15 cellular contexts compared by ENCODE assay signal in genomic region chr15:52337961-52338535, GRCh38. TPM values are rescaled to one million over a fixed set of nuclear protein-coding genes. Genes with fewer than 3 reads are reported as not detected.
DNase-seq lines count a peak whose midpoint lies in the region; ATAC-seq and TF ChIP-seq lines count a peak whose summit lies in the region.
"Had no signal": no experiment of that assay in that cellular context is flagged by ENCODE, and none has a peak within 500 bp of the region (broad histone marks: within the 10 kb centered on the region; RNA-seq: fewer than 3 reads in every experiment).

No MANE protein-coding gene starts in this region.

- H4K8ac ChIP-seq in mesendoderm (ENCODE audit: low read depth, low read length) = no peak overlapping the region

- H3K27ac ChIP-seq in KMS-11 (peak overlapping the region; percentile 51; the same call in 1 of the 2 replicates), mesendoderm (ENCODE audit: low read depth, low read length) (no peak overlapping the region), OCI-LY7 (ENCODE audit: low read depth, low read length, poor library complexity, severe bottlenecking) (no peak overlapping the region)
- H3K27ac ChIP-seq: C4-2B, gastroesophageal sphincter, VCaP had no signal

- DNase-seq in Daoy (ENCODE audit: low read depth) (peak; percentile 70), amniotic epithelial cell (ENCODE audit: low read depth) (peak; percentile 65), mesendoderm (peak; percentile 82), islet precursor cell (no peak), OCI-LY7 (ENCODE audit: low spot score) (no peak)
- DNase-seq: activated naive CD4-positive, alpha-beta T cell; immature natural killer cell; NCI-H187 treated with DMSO at 0.1 percent for 48 hours had no signal

- H2BK15ac ChIP-seq in mesendoderm (replicated peaks; ENCODE audit: low read depth) = no peak overlapping the region

- H3K18ac ChIP-seq in mesendoderm (ENCODE audit: low read length) = peak overlapping the region; percentile 10

- no CpG with 5 or more reads among the region's 3 CpGs for WGBS in mesendoderm (ENCODE audit: extremely low coverage, insufficient coverage, low lambda C conversion rate)

- BruUV-seq in OCI-LY7 (replicated peaks; lab: Mats Ljungman, UMichigan) = no TSS peak

- CTCF ChIA-PET in OCI-LY7 (lab: Charles Lee; ENCODE audit: unreplicated experiment) = no interaction called here

- intact Hi-C loops in OCI-LY7 (cut with micrococcal nuclease; ENCODE audit: unreplicated experiment) = no loop called here

- no peak overlapping the region for H3K9ac ChIP-seq in KMS-11
- no peak overlapping the region for H3K9ac ChIP-seq in mesendoderm (ENCODE audit: low read length)
- H3K9ac ChIP-seq: parathyroid adenoma had no signal

- no peaks in the 10 kb centered on the region for H3K36me3 ChIP-seq in KMS-11 (ENCODE audit: insufficient read depth)
- no peaks in the 10 kb centered on the region for H3K36me3 ChIP-seq in mesendoderm (ENCODE audit: control insufficient read depth, insufficient read depth, low read length)
- peaks cover 20% of the 10 kb centered on the region for H3K36me3 ChIP-seq in OCI-LY7 (ENCODE audit: insufficient read depth, low read length)

- H3K79me1 ChIP-seq in mesendoderm (ENCODE audit: low read length) = no peaks in the 10 kb centered on the region

- no peaks in the 10 kb centered on the region for H3K9me3 ChIP-seq in OCI-LY7 (ENCODE audit: low read length)
- H3K9me3 ChIP-seq: gastroesophageal sphincter had no signal

- H4K20me1 ChIP-seq in KMS-11 (ENCODE audit: insufficient read depth) (no peaks in the 10 kb centered on the region), OCI-LY7 (ENCODE audit: insufficient read depth, low read length) (no peaks in the 10 kb centered on the region)

- no peak overlapping the region for H3K4ac ChIP-seq in mesendoderm (ENCODE audit: low read depth, low read length)

- no peak overlapping the region for H3K4me3 ChIP-seq in KMS-11 (IDR thresholded peaks at IDR 0.05; ENCODE audit: insufficient read depth, low read depth, low read length)
- no peak overlapping the region for H3K4me3 ChIP-seq in mesendoderm (ENCODE audit: low read length)
- H3K4me3 ChIP-seq in OCI-LY7 (ENCODE audit: low read depth, low read length, poor library complexity, severe bottlenecking) = no peak overlapping the region
- H3K4me3 ChIP-seq: gastroesophageal sphincter, GM12878 had no signal

- H3K23ac ChIP-seq in mesendoderm (ENCODE audit: low read length) = no peak overlapping the region

- POLR2A ChIA-PET in OCI-LY7 (lab: Charles Lee) = no interaction called here

- H2AK5ac ChIP-seq in mesendoderm (ENCODE audit: low read length) = no peak overlapping the region

- no peak overlapping the region for H3K56ac ChIP-seq in mesendoderm (ENCODE audit: low read length)

- H3K9me2 ChIP-seq in OCI-LY7 (ENCODE audit: insufficient read depth, low read length) = no peaks in the 10 kb centered on the region

- H4K5ac ChIP-seq in mesendoderm (ENCODE audit: low read length) = no peak overlapping the region

- TF ChIP-seq CTCF in KMS-11 (conservative IDR thresholded peaks at IDR 0.05; ENCODE audit: low read depth, low read length) = no peak
- TF ChIP-seq CTCF in OCI-LY7 (conservative IDR thresholded peaks at IDR 0.05; ENCODE audit: low read length) = no peak

- no peaks in the 10 kb centered on the region for H3K27me3 ChIP-seq in KMS-11 (ENCODE audit: insufficient read depth, low read depth)
- H3K27me3 ChIP-seq in mesendoderm (ENCODE audit: insufficient read depth, low read length, poor library complexity) = no peaks in the 10 kb centered on the region
- H3K27me3 ChIP-seq: gastroesophageal sphincter had no signal

- ATAC-seq in HG03457 (IDR thresholded peaks at IDR 0.05; ENCODE audit: unreplicated experiment) = no peak
- ATAC-seq: gastroesophageal sphincter, GM12878 had no signal

- no peak overlapping the region for H2AFZ ChIP-seq in KMS-11 (ENCODE audit: low read depth)
- H2AFZ ChIP-seq in OCI-LY7 (ENCODE audit: low read length) = no peak overlapping the region
- H2AFZ ChIP-seq: parathyroid adenoma had no signal

- H3K4me1 ChIP-seq in KMS-11 (ENCODE audit: low read depth, poor library complexity, severe bottlenecking) (peaks cover 46% of the 10 kb centered on the region), mesendoderm (ENCODE audit: control insufficient read depth, low read depth, low read length) (peaks cover 8% of the 10 kb centered on the region), OCI-LY7 (ENCODE audit: insufficient read depth, low read length, poor library complexity, severe bottlenecking) (peaks cover 10% of the 10 kb centered on the region)

- H2BK120ac ChIP-seq in mesendoderm (ENCODE audit: low read depth, low read length) = no peak overlapping the region

- no peak overlapping the region for H2BK5ac ChIP-seq in mesendoderm (ENCODE audit: low read length)

- peak overlapping the region; percentile 39; the same call in 1 of the 2 replicates for H3K4me2 ChIP-seq in KMS-11
- H3K4me2 ChIP-seq in mesendoderm (ENCODE audit: low read length) = no peak overlapping the region
- H3K4me2 ChIP-seq in OCI-LY7 (ENCODE audit: low read length) = no peak overlapping the region

- H3K79me2 ChIP-seq in KMS-11 (ENCODE audit: insufficient read depth, low read depth) (no peaks in the 10 kb centered on the region), mesendoderm (ENCODE audit: control insufficient read depth, insufficient read depth, low read length) (no peaks in the 10 kb centered on the region), OCI-LY7 (ENCODE audit: insufficient read depth, low read depth, low read length) (no peaks in the 10 kb centered on the region)
- H3K79me2 ChIP-seq: parathyroid adenoma had no signal

RNA-seq across cellular contexts. Expression of gene MYO5C, which starts 42.4 kb away (rescaled TPM):
- total RNA-seq in Daoy (2014; rRNA removed; shearing (Covaris generic)) = 8.0 and 16.5 TPM in 2 replicates
- 7.4 TPM for polyA plus RNA-seq in mesendoderm (2013, experiment 1 of 2)
- 8.0 TPM for polyA plus RNA-seq in mesendoderm (2013, experiment 2 of 2)
- 1.6 and 2.1 TPM in 2 replicates for total RNA-seq in OCI-LY7 (2014; rRNA removed; shearing (Covaris generic))
- 4.1 and 5.6 TPM in 2 replicates for total RNA-seq in OCI-LY7 (2022)

Comparison
In these comparisons a context has a peak if more than half of its experiments do, and no peak if none do; other contexts are left out.
1. DNase-seq: peak in Daoy (single experiment), amniotic epithelial cell (single experiment) and mesendoderm (single experiment); none in islet precursor cell (single experiment) and OCI-LY7 (single experiment).